24 cellular contexts compared by ENCODE assay signal in genomic region chr9:105316703-105317102, GRCh38.
"Had no signal": no experiment of that assay in that cellular context is flagged by ENCODE, and none has a peak within 500 bp of the region (broad histone marks: within the 10 kb centered on the region; RNA-seq: fewer than 3 reads in every experiment).

No MANE protein-coding gene starts in this region.

- H3K36me3 ChIP-seq: pancreas, right lobe of liver, upper lobe of left lung had no signal

- DNase-seq: dermis blood vessel endothelial cell; effector memory CD8-positive, alpha-beta T cell; erythroblast; esophagus squamous epithelium; head of caudate nucleus; mesendoderm; midbrain; natural killer cell; pancreas; right lobe of liver; small intestine; stimulated activated CD4-positive, alpha-beta T cell treated with anti-CD3 and anti-CD28 coated beads, Interleukin-15, amount 100 ng/mL, for 24 hours; stimulated activated CD4-positive, alpha-beta T cell treated with anti-CD3 and anti-CD28 coated beads, Interleukin-2, amount 100 ng/mL, for 48 hours; stimulated activated naive B cell treated with anti-CD40 and anti-IgM and Interleukin-4, amounts not matched to agents 10 μg/mL and 1 μg/mL and 100 μg/mL, for 72 hours; testis; tibial artery; upper lobe of left lung had no signal

- H3K9me3 ChIP-seq: esophagus squamous epithelium, neutrophil, pancreas, right lobe of liver, testis, tibial artery, upper lobe of left lung had no signal

- ATAC-seq: effector memory CD8-positive, alpha-beta T cell; left lobe of liver; natural killer cell; pancreas; right lobe of liver; stimulated activated naive B cell treated with anti-CD40 and anti-IgM and Interleukin-4, amounts not matched to agents 10 μg/mL and 1 μg/mL and 100 μg/mL, for 72 hours had no signal

- H3K4me1 ChIP-seq: esophagus squamous epithelium, testis, tibial artery, upper lobe of left lung had no signal

- FAIRE-seq: endometrium, frontal cortex, keratinocyte, pancreas, small intestine, urothelium cell line had no signal

- H3K27ac ChIP-seq: coronary artery, esophagus squamous epithelium, neutrophil, pancreas, right lobe of liver, testis, tibial artery, upper lobe of left lung had no signal

- H3K27me3 ChIP-seq: esophagus squamous epithelium, neutrophil, pancreas, right lobe of liver, testis, tibial artery, upper lobe of left lung had no signal

- H3K4me3 ChIP-seq: coronary artery, esophagus squamous epithelium, pancreas, right lobe of liver, testis, tibial artery, upper lobe of left lung had no signal
